ENCODE assay signal across 1 cellular context in genomic region chr1:23691499-23692307, GRCh38.
TF ChIP-seq lines count a peak whose summit lies in the region.

Gene RPL11, plus strand, starts transcription at chr1:23691806. Its CDS starts 18 bp downstream, at chr1:23691824.

TF ChIP-seq in HepG2, 621 proteins besides CTCF, POLR2A, EP300 and RAD21 (continued from another document and continues in another):
- peak; percentile 67; the same call in 1 of the 2 replicates for TF ChIP-seq KIAA2018 (CRISPR knock-in tag; IDR thresholded peaks at IDR 0.05; ENCODE audit: borderline replicate concordance)
- no peak; the same call in 1 of the 2 replicates for TF ChIP-seq ZBTB21 (CRISPR knock-in tag; IDR thresholded peaks at IDR 0.05)
- TF ChIP-seq RFX3 (CRISPR knock-in tag; IDR thresholded peaks at IDR 0.05), result no peak
- TF ChIP-seq KDM6A (CRISPR knock-in tag; IDR thresholded peaks at IDR 0.05; ENCODE audit: low read depth), result no peak
- no peak for TF ChIP-seq ZNF629 (CRISPR knock-in tag; conservative IDR thresholded peaks at IDR 0.05)
- no peak for TF ChIP-seq PAF1 (CRISPR knock-in tag; IDR thresholded peaks at IDR 0.05)
- TF ChIP-seq ZNF776 (CRISPR knock-in tag; IDR thresholded peaks at IDR 0.05), result no peak; the same call in 1 of the 2 replicates
- TF ChIP-seq ZNF747 (CRISPR knock-in tag; IDR thresholded peaks at IDR 0.05; ENCODE audit: borderline replicate concordance), result peak; percentile 84
- TF ChIP-seq ZNF367 (CRISPR knock-in tag; IDR thresholded peaks at IDR 0.05; ENCODE audit: borderline replicate concordance), result no peak
- no peak for TF ChIP-seq TFAP4 (IDR thresholded peaks at IDR 0.05; ENCODE audit: borderline replicate concordance, low read depth)
- TF ChIP-seq GABPB1 (CRISPR knock-in tag; IDR thresholded peaks at IDR 0.05), result peak; percentile 96
- peak; percentile 74 for TF ChIP-seq ZFY (CRISPR knock-in tag; IDR thresholded peaks at IDR 0.05)
- no peak for TF ChIP-seq SRSF9 (IDR thresholded peaks at IDR 0.05; ENCODE audit: borderline replicate concordance, insufficient read depth, low read depth, low read length, poor library complexity, severe bottlenecking)
- no peak; the same call in none of the 2 replicates for TF ChIP-seq CBX5 (CRISPR knock-in tag; IDR thresholded peaks at IDR 0.05; ENCODE audit: borderline replicate concordance)
- no peak for TF ChIP-seq ARNT (IDR thresholded peaks at IDR 0.05)
- TF ChIP-seq ZNF180 (CRISPR knock-in tag; IDR thresholded peaks at IDR 0.05; ENCODE audit: borderline replicate concordance, low read depth), result no peak
- peak; percentile 60 for TF ChIP-seq UBTF (CRISPR knock-in tag; IDR thresholded peaks at IDR 0.05)
- no peak for TF ChIP-seq ZSCAN30 (CRISPR knock-in tag; IDR thresholded peaks at IDR 0.05)
- peak; percentile 93 for TF ChIP-seq DMAP1 (CRISPR knock-in tag; IDR thresholded peaks at IDR 0.05)
- TF ChIP-seq SNAPC4 (CRISPR knock-in tag; IDR thresholded peaks at IDR 0.05), result peak; percentile 74
- no peak for TF ChIP-seq ZNF660 (CRISPR knock-in tag; IDR thresholded peaks at IDR 0.05; ENCODE audit: borderline replicate concordance, low read depth)
- no peak for TF ChIP-seq ZNF773 (CRISPR knock-in tag; IDR thresholded peaks at IDR 0.05; ENCODE audit: borderline replicate concordance)
- no peak for TF ChIP-seq CHD2 (IDR thresholded peaks at IDR 0.05; ENCODE audit: low read depth, low read length)
- TF ChIP-seq ZNF879 (CRISPR knock-in tag; IDR thresholded peaks at IDR 0.05), result 0 out of 2 replicates have a peak, but pooled peaks have one; percentile 36
- no peak for TF ChIP-seq ZNF496 (CRISPR knock-in tag; IDR thresholded peaks at IDR 0.05; ENCODE audit: insufficient replicate concordance)
- TF ChIP-seq PREB (CRISPR knock-in tag; IDR thresholded peaks at IDR 0.05), result no peak
- peak; percentile 68 for TF ChIP-seq ZNF772 (CRISPR knock-in tag; IDR thresholded peaks at IDR 0.05)
- no peak for TF ChIP-seq ATF1 (CRISPR knock-in tag; IDR thresholded peaks at IDR 0.05)
- TF ChIP-seq POGK (CRISPR knock-in tag; conservative IDR thresholded peaks at IDR 0.05), result 0 out of 2 replicates have a peak, but pooled peaks have one; percentile 74
- peak; percentile 30; the same call in 1 of the 2 replicates for TF ChIP-seq PAXIP1 (CRISPR knock-in tag; conservative IDR thresholded peaks at IDR 0.05)
- TF ChIP-seq SAP130 (CRISPR knock-in tag; IDR thresholded peaks at IDR 0.05; ENCODE audit: low read depth), result peak; percentile 88
- no peak; the same call in none of the 2 replicates for TF ChIP-seq MXD4 (CRISPR knock-in tag; IDR thresholded peaks at IDR 0.05)
- TF ChIP-seq TEAD3 (CRISPR knock-in tag; optimal IDR thresholded peaks at IDR 0.05; ENCODE audit: borderline replicate concordance), result peak; percentile 27
- TF ChIP-seq ZNF782 (CRISPR knock-in tag; IDR thresholded peaks at IDR 0.05; ENCODE audit: borderline replicate concordance), result no peak
- no peak for TF ChIP-seq ZMAT5 (CRISPR knock-in tag; IDR thresholded peaks at IDR 0.05; ENCODE audit: borderline replicate concordance, low read depth)
- peak; percentile 47 for TF ChIP-seq MED1 (CRISPR knock-in tag; IDR thresholded peaks at IDR 0.05)
